ENCODE assay signal across 2 cellular contexts in genomic region chr14:84080961-84081360, GRCh38.
TF ChIP-seq lines count a peak whose summit lies in the region.

No MANE protein-coding gene starts in this region.

TF ChIP-seq in IMR-90, 13 proteins besides CTCF, POLR2A, EP300 and RAD21:
- TF ChIP-seq USF2 (IDR thresholded peaks at IDR 0.05; ENCODE audit: low read depth, low read length) = no peak
- TF ChIP-seq MXI1 (IDR thresholded peaks at IDR 0.05; ENCODE audit: borderline replicate concordance, low read depth, low read length) = no peak
- TF ChIP-seq RFX5 (IDR thresholded peaks at IDR 0.05; ENCODE audit: low read depth, low read length) = no peak
- no peak for TF ChIP-seq SMC3 (IDR thresholded peaks at IDR 0.05; ENCODE audit: low read depth, low read length)
- TF ChIP-seq BHLHE40 (IDR thresholded peaks at IDR 0.05; ENCODE audit: low read depth, low read length) = no peak
- no peak for TF ChIP-seq MAFK (IDR thresholded peaks at IDR 0.05; ENCODE audit: low read depth, low read length)
- TF ChIP-seq CEBPB (IDR thresholded peaks at IDR 0.05; ENCODE audit: low read depth, low read length) = no peak
- no peak for TF ChIP-seq NFE2L2 (IDR thresholded peaks at IDR 0.05; ENCODE audit: low read depth, low read length)
- TF ChIP-seq ELK1 (IDR thresholded peaks at IDR 0.05; ENCODE audit: borderline replicate concordance, low read depth, low read length) = no peak
- TF ChIP-seq RCOR1 (IDR thresholded peaks at IDR 0.05; ENCODE audit: insufficient replicate concordance, low read length) = no peak
- TF ChIP-seq FOS (IDR thresholded peaks at IDR 0.05; ENCODE audit: low read depth, low read length) = no peak

TF ChIP-seq in endothelial cell of umbilical vein, 7 proteins besides CTCF, POLR2A, EP300 and RAD21 (continued from another document):
- TF ChIP-seq MAX (IDR thresholded peaks at IDR 0.05; ENCODE audit: insufficient read depth, insufficient read length) (no peak), POLR2AphosphoS5 (IDR thresholded peaks at IDR 0.05; ENCODE audit: insufficient read depth, low read depth, low read length) (no peak)
